In the genomic region with DNA sequence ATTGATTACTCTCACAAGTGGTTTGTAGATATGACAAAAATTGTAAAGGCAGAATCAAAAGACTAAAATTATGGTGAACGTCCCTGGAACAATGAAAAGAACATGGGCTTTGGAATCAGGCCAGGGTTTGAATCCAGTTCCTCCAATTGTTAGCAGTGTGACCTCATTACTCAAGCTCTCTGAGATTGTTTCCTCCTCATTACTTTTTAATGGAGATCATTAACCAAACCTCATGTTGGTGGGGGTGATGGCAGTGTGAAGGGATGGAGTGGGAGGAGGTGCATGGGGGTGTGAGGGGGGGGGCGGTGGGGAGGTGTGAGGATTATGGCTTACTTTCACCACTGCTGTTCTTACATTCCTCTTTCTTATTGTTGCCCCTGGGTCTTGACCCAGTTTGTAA, we compare ENCODE assay signal across 22 cellular contexts. TPM values are rescaled to one million over a fixed set of nuclear protein-coding genes. Genes with fewer than 3 reads are reported as not detected.
DNase-seq lines count a peak whose midpoint lies in the region; ATAC-seq and TF ChIP-seq lines count a peak whose summit lies in the region.
"Had no signal": no experiment of that assay in that cellular context is flagged by ENCODE, and none has a peak within 500 bp of the region (broad histone marks: within the 10 kb centered on the region; RNA-seq: fewer than 3 reads in every experiment).

No MANE protein-coding gene starts in this region.

- ATAC-seq in stimulated activated effector memory CD8-positive, alpha-beta T cell treated with anti-CD3 and anti-CD28 coated beads, Interleukin-12 subunit alpha, Interleukin-12 subunit beta, amount 100 ng/mL, for 72 hours = no peak
- no peak for ATAC-seq in psoas muscle

- TF ChIP-seq CTCF in fibroblast of pulmonary artery (IDR thresholded peaks at IDR 0.05; ENCODE audit: low read length, missing control alignments) = no peak
- TF ChIP-seq CTCF in retinal pigment epithelial cell (conservative IDR thresholded peaks at IDR 0.05; ENCODE audit: low read depth, low read length) = no peak
- no peak for TF ChIP-seq CTCF in psoas muscle (IDR thresholded peaks at IDR 0.05)

- peaks cover 0 to 24% (median 0%) of the 10 kb centered on the region in 3 donors for H3K27me3 ChIP-seq in psoas muscle (ENCODE audit: insufficient read depth in 3 of 3, low read length in 2 of 3)
- H3K27me3 ChIP-seq: foreskin keratinocyte had no signal

- no peak overlapping the region for H3K4me3 ChIP-seq in fibroblast of pulmonary artery (replicated peaks; ENCODE audit: low read depth, low read length)
- H3K4me3 ChIP-seq in retinal pigment epithelial cell (ENCODE audit: low read length) = no peak overlapping the region
- H3K4me3 ChIP-seq in psoas muscle = no peak overlapping the region
- H3K4me3 ChIP-seq: smooth muscle cell had no signal

- intact Hi-C loops in psoas muscle (cut with DNase I) = loop anchor here in 1 of 2 donors (10.0 kb wide), 1 partner anchor 56 kb away; no protein-coding TSS in a partner anchor

- H3K9me3 Mint-ChIP-seq in stimulated activated effector memory CD8-positive, alpha-beta T cell treated with anti-CD3 and anti-CD28 coated beads, Interleukin-12 subunit alpha, Interleukin-12 subunit beta, amount 100 ng/mL, for 72 hours = peaks cover 3% of the 10 kb centered on the region
- H3K9me3 Mint-ChIP-seq: activated naive CD4-positive, alpha-beta T cell treated with anti-CD3 and anti-CD28 coated beads, Interleukin-2, amount 50 U/mL, for 72 hours; activated T-cell treated with anti-CD3 and anti-CD28 coated beads, Interleukin-2, amount 50 U/mL, for 72 hours had no signal

- no peak overlapping the region for H3K27ac Mint-ChIP-seq in stimulated activated effector memory CD8-positive, alpha-beta T cell treated with anti-CD3 and anti-CD28 coated beads, Interleukin-12 subunit alpha, Interleukin-12 subunit beta, amount 100 ng/mL, for 72 hours
- H3K27ac Mint-ChIP-seq: activated T-cell treated with anti-CD3 and anti-CD28 coated beads, Interleukin-2, amount 50 U/mL, for 72 hours; progenitor cell of endocrine pancreas had no signal

- H3K27ac ChIP-seq in psoas muscle = no peak overlapping the region
- H3K27ac ChIP-seq: foreskin keratinocyte, KMS-11 had no signal

- 32 to 44% (median 42%) methylated on average over 2 of the region's 2 CpGs for WGBS in psoas muscle, 3 donors

- peaks cover 4% of the 10 kb centered on the region for H3K4me1 Mint-ChIP-seq in stimulated activated effector memory CD8-positive, alpha-beta T cell treated with anti-CD3 and anti-CD28 coated beads, Interleukin-12 subunit alpha, Interleukin-12 subunit beta, amount 100 ng/mL, for 72 hours

- H3K4me3 Mint-ChIP-seq in stimulated activated effector memory CD8-positive, alpha-beta T cell treated with anti-CD3 and anti-CD28 coated beads, Interleukin-12 subunit alpha, Interleukin-12 subunit beta, amount 100 ng/mL, for 72 hours = no peak overlapping the region
- H3K4me3 Mint-ChIP-seq: activated T-cell treated with anti-CD3 and anti-CD28 coated beads, Interleukin-2, amount 50 U/mL, for 72 hours had no signal

- H3K4me1 ChIP-seq in psoas muscle = no peaks in the 10 kb centered on the region

- H3K9me3 ChIP-seq in psoas muscle = peaks cover 9% of the 10 kb centered on the region

- no peaks in the 10 kb centered on the region for H3K36me3 ChIP-seq in psoas muscle (ENCODE audit: insufficient read depth in 1 of 2, low read depth in 1 of 2)

- no peaks in the 10 kb centered on the region for H3K36me3 Mint-ChIP-seq in stimulated activated effector memory CD8-positive, alpha-beta T cell treated with anti-CD3 and anti-CD28 coated beads, Interleukin-12 subunit alpha, Interleukin-12 subunit beta, amount 100 ng/mL, for 72 hours

- DNase-seq in NCI-H2081 (lab: John Stamatoyannopoulos, UW) = peak; percentile 17 to 64
- DNase-seq in NCI-H2081 treated with DMSO at 0.1 percent for 48 hours (lab: John Stamatoyannopoulos, UW) = no peak
- DNase-seq in NCI-H748 (lab: John Stamatoyannopoulos, UW; ENCODE audit: unreplicated experiment) = peak; percentile 86
- DNase-seq in fibroblast of pulmonary artery (ENCODE audit: low read depth) = peak; percentile 71
- peak; percentile 33 for DNase-seq in retinal pigment epithelial cell (ENCODE audit: low read depth)
- no peak for DNase-seq in stimulated activated effector memory CD8-positive, alpha-beta T cell treated with anti-CD3 and anti-CD28 coated beads, Interleukin-12 subunit alpha, Interleukin-12 subunit beta, amount 100 ng/mL, for 72 hours (ENCODE audit: low spot score in 2 of 2)
- no peak for DNase-seq in psoas muscle
- DNase-seq in DMS79 treated with DMSO at 0.1 percent for 48 hours (lab: John Stamatoyannopoulos, UW) = no peak
- DNase-seq: activated CD4-positive, CD25-positive, alpha-beta regulatory T cell treated with anti-CD3 and anti-CD28 coated beads, Interleukin-2, amount 50 U/mL, for 72 hours; activated CD8-positive, alpha-beta memory T cell treated with anti-CD3 and anti-CD28 coated beads for 24 hours; activated T-cell treated with anti-CD3 and anti-CD28 coated beads, Interleukin-2, amount 50 U/mL, for 72 hours; C1 segment of cervical spinal cord; DMS 273 treated with DMSO at 0.1 percent for 48 hours; NK-92 treated with Interleukin-12 subunit alpha and Interleukin-12 subunit beta, amount 100 ng/mL, for 24 hours; RPMI8226 had no signal

RNA-seq across cellular contexts. Expression of a gene that starts 44.1 kb away (rescaled TPM):
- not detected for total RNA-seq in psoas muscle
- polyA plus RNA-seq in psoas muscle = not detected
- total RNA-seq: smooth muscle cell, urinary bladder had no signal
- polyA plus RNA-seq: neural cell, smooth muscle cell, urinary bladder had no signal

Comparison
In these comparisons a context has a peak if more than half of its experiments do, and no peak if none do; other contexts are left out.
1. DNase-seq: peak in NCI-H2081 (2 of 2), NCI-H748 (single experiment), fibroblast of pulmonary artery (single experiment) and retinal pigment epithelial cell (single experiment); none in NCI-H2081 treated with DMSO at 0.1 percent for 48 hours (single experiment), stimulated activated effector memory CD8-positive, alpha-beta T cell treated with anti-CD3 and anti-CD28 coated beads, Interleukin-12 subunit alpha, Interleukin-12 subunit beta, amount 100 ng/mL, for 72 hours (0 of 2), psoas muscle (0 of 2) and DMS79 treated with DMSO at 0.1 percent for 48 hours (single experiment).